Comparison of ENCODE assay signal across 30 cellular contexts in the genomic region with DNA sequence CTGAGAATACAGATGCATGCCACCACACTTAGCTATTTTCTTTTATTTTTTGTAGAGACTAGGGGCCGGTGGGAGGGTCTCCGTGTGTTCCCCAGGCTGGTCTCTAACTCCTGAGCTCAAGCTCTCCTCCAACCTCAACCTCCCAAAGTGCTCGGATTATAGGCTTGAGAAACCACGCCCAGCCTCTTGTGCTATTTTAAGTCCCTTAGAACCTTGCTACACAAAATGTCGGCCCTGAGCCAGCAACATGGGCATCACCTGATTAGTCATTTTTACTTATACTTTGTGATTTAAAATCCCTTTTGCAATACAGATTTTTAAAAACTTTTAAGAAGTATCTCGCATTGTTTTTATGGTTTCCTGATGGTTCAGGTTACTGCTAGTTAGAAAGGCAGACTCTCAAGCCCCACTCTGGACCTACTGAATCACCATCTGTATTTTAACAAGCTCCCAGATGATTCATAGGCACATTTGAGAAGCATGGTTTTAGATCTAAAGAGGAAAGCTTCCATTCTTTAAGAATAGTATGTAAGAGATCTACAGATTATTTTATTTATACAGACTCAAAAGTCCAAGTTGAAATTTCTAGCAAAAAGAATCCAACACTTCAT.
"Had no signal": no experiment of that assay in that cellular context is flagged by ENCODE, and none has a peak within 500 bp of the region (broad histone marks: within the 10 kb centered on the region; RNA-seq: fewer than 3 reads in every experiment).

No MANE protein-coding gene starts in this region.

- H3K4me1 ChIP-seq: psoas muscle, right lobe of liver, sigmoid colon, spleen, stomach, thyroid gland, tibial nerve, upper lobe of left lung, vagina had no signal

- H3K36me3 Mint-ChIP-seq: naive thymus-derived CD8-positive, alpha-beta T cell; natural killer cell treated with Interleukin-12 subunit alpha and Interleukin-12 subunit beta and Interleukin-15 and Interleukin-18, amount 100 ng/mL, for 72 hours; stimulated activated memory B cell treated with anti-CD40 and anti-IgM and Interleukin-4, amounts not matched to agents 10 μg/mL and 1 μg/mL and 100 μg/mL, for 72 hours had no signal

- H3K9me3 Mint-ChIP-seq: natural killer cell treated with Interleukin-12 subunit alpha and Interleukin-12 subunit beta and Interleukin-15 and Interleukin-18, amount 100 ng/mL, for 72 hours; nephron progenitor cell; neural crest cell; stimulated activated memory B cell treated with anti-CD40 and anti-IgM and Interleukin-4, amounts not matched to agents 10 μg/mL and 1 μg/mL and 100 μg/mL, for 72 hours had no signal

- DNase-seq: naive thymus-derived CD8-positive, alpha-beta T cell; nephron progenitor cell; nucleus accumbens; pancreas; posterior cingulate gyrus; psoas muscle; right cardiac atrium; right lobe of liver; sigmoid colon; small intestine; spleen; stimulated activated CD4-positive, alpha-beta T cell treated with anti-CD3 and anti-CD28 coated beads, Interleukin-12 subunit alpha, Interleukin-12 subunit beta, amount 100 ng/mL, for 4 hours; stimulated activated CD4-positive, alpha-beta T cell treated with anti-CD3 and anti-CD28 coated beads, Interleukin-1b, Interleukin-23, amount 100 ng/mL, for 48 hours; stimulated activated CD4-positive, alpha-beta T cell treated with anti-CD3 and anti-CD28 coated beads, Interleukin-4, amount 100 ng/mL, for 1 hour; stimulated activated CD4-positive, alpha-beta T cell treated with anti-CD3 and anti-CD28 coated beads, Interleukin-4, amount 100 ng/mL, for 4 hours; stimulated activated CD8-positive, alpha-beta memory T cell treated with anti-CD3 and anti-CD28 coated beads, Interleukin-4, amount 100 ng/mL, for 48 hours; stimulated activated naive CD4-positive, alpha-beta T cell treated with Interleukin-2 at 50 U/mL for 16 hours; stomach; thyroid gland; trophoblast cell; upper lobe of left lung had no signal

- ATAC-seq: naive thymus-derived CD8-positive, alpha-beta T cell; natural killer cell treated with Interleukin-12 subunit alpha and Interleukin-12 subunit beta and Interleukin-15 and Interleukin-18, amount 100 ng/mL, for 72 hours; psoas muscle; right cardiac atrium; right lobe of liver; stimulated activated memory B cell treated with anti-CD40 and anti-IgM and Interleukin-4, amounts not matched to agents 10 μg/mL and 1 μg/mL and 100 μg/mL, for 72 hours had no signal

- H3K4me3 Mint-ChIP-seq: naive thymus-derived CD8-positive, alpha-beta T cell; natural killer cell treated with Interleukin-12 subunit alpha and Interleukin-12 subunit beta and Interleukin-15 and Interleukin-18, amount 100 ng/mL, for 72 hours; nephron progenitor cell; neural crest cell; stimulated activated memory B cell treated with anti-CD40 and anti-IgM and Interleukin-4, amounts not matched to agents 10 μg/mL and 1 μg/mL and 100 μg/mL, for 72 hours; stimulated activated naive CD8-positive, alpha-beta T cell treated with anti-CD3 and anti-CD28 coated beads, Interleukin-15, Interleukin-2, amounts not matched to agents 100 ng/mL and 50 ng/mL, for 24 hours had no signal

- H3K27me3 ChIP-seq: neutrophil, right lobe of liver, sigmoid colon, spleen, stomach, thyroid gland, tibial nerve, upper lobe of left lung, vagina had no signal

- H3K4me1 Mint-ChIP-seq: naive thymus-derived CD8-positive, alpha-beta T cell; nephron progenitor cell; neural crest cell; stimulated activated memory B cell treated with anti-CD40 and anti-IgM and Interleukin-4, amounts not matched to agents 10 μg/mL and 1 μg/mL and 100 μg/mL, for 72 hours had no signal

- H3K27me3 Mint-ChIP-seq: progenitor cell of endocrine pancreas; stimulated activated memory B cell treated with anti-CD40 and anti-IgM and Interleukin-4, amounts not matched to agents 10 μg/mL and 1 μg/mL and 100 μg/mL, for 72 hours; stimulated activated naive CD8-positive, alpha-beta T cell treated with anti-CD3 and anti-CD28 coated beads, Interleukin-15, Interleukin-2, amounts not matched to agents 100 ng/mL and 50 ng/mL, for 24 hours had no signal

- H3K4me3 ChIP-seq: pancreas, psoas muscle, right lobe of liver, sigmoid colon, spleen, stomach, thoracic aorta, thyroid gland, tibial nerve, upper lobe of left lung, vagina had no signal

- H3K27ac ChIP-seq: neutrophil, pancreas, psoas muscle, right lobe of liver, sigmoid colon, spleen, stomach, thoracic aorta, thyroid gland, tibial nerve, upper lobe of left lung, vagina had no signal

- H3K36me3 ChIP-seq: neutrophil, pancreas, right lobe of liver, sigmoid colon, spleen, stomach, thoracic aorta, thyroid gland, tibial nerve, upper lobe of left lung, vagina had no signal

- H3K9me3 ChIP-seq: neutrophil, pancreas, psoas muscle, right lobe of liver, sigmoid colon, spleen, stomach, thoracic aorta, thyroid gland, tibial nerve, upper lobe of left lung, vagina had no signal

- H3K27ac Mint-ChIP-seq: naive thymus-derived CD8-positive, alpha-beta T cell; natural killer cell treated with Interleukin-12 subunit alpha and Interleukin-12 subunit beta and Interleukin-15 and Interleukin-18, amount 100 ng/mL, for 72 hours; nephron progenitor cell; progenitor cell of endocrine pancreas; stimulated activated memory B cell treated with anti-CD40 and anti-IgM and Interleukin-4, amounts not matched to agents 10 μg/mL and 1 μg/mL and 100 μg/mL, for 72 hours; stimulated activated naive CD8-positive, alpha-beta T cell treated with anti-CD3 and anti-CD28 coated beads, Interleukin-15, Interleukin-2, amounts not matched to agents 100 ng/mL and 50 ng/mL, for 24 hours had no signal
